Comparison of ENCODE assay signal across 14 cellular contexts in genomic region chr12:12387521-12387920, GRCh38. TPM values are rescaled to one million over a fixed set of nuclear protein-coding genes. Genes with fewer than 3 reads are reported as not detected.
A peak's percentile ranks its signal among the peaks of the same experiment; 100 is the strongest.
DNase-seq lines count a peak whose midpoint lies in the region; ATAC-seq and TF ChIP-seq lines count a peak whose summit lies in the region.
"Had no signal": no experiment of that assay in that cellular context is flagged by ENCODE, and none has a peak within 500 bp of the region (broad histone marks: within the 10 kb centered on the region; RNA-seq: fewer than 3 reads in every experiment).

No MANE protein-coding gene starts in this region.

- no peaks in the 10 kb centered on the region for H3K79me2 ChIP-seq in PC-3 (ENCODE audit: low read length)
- peaks cover 3% of the 10 kb centered on the region for H3K79me2 ChIP-seq in osteoblast (ENCODE audit: insufficient read depth, low read length)

- POLR2A ChIA-PET in activated CD8-positive, alpha-beta T cell treated with anti-CD3 and anti-CD28 coated beads for 36 hours (lab: Charles Lee), result interaction anchor here (1.0 kb wide), 1 partner anchor 8 kb away, joined by 4 read pairs; no protein-coding TSS in a partner anchor
- POLR2A ChIA-PET in activated CD8-positive, alpha-beta T cell treated with anti-CD3 and anti-CD28 coated beads, Interleukin-2, amount 10 ng/mL, durations not matched to agents 7 days and 5 days (lab: Charles Lee), result interaction anchor here (0.9 kb wide), 1 partner anchor 12 kb away, joined by 3 read pairs; no protein-coding TSS in a partner anchor
- POLR2A ChIA-PET in PC-3 (lab: Charles Lee; ENCODE audit: unreplicated experiment), result no interaction called here

- H3K9me3 ChIP-seq in PC-3 (ENCODE audit: low read length) (no peaks in the 10 kb centered on the region), osteoblast (ENCODE audit: low read depth, low read length) (no peaks in the 10 kb centered on the region)
- H3K9me3 ChIP-seq: uterus had no signal

- no peaks in the 10 kb centered on the region for H3K9me3 Mint-ChIP-seq in activated CD8-positive, alpha-beta T cell treated with anti-CD3 and anti-CD28 coated beads for 36 hours
- no peaks in the 10 kb centered on the region for H3K9me3 Mint-ChIP-seq in activated CD8-positive, alpha-beta T cell treated with anti-CD3 and anti-CD28 coated beads, Interleukin-2, amount 10 ng/mL, durations not matched to agents 7 days and 5 days (ENCODE audit: insufficient read depth)

- no peak overlapping the region for H3K4me3 Mint-ChIP-seq in activated CD8-positive, alpha-beta T cell treated with anti-CD3 and anti-CD28 coated beads for 36 hours
- no peak overlapping the region for H3K4me3 Mint-ChIP-seq in activated CD8-positive, alpha-beta T cell treated with anti-CD3 and anti-CD28 coated beads, Interleukin-2, amount 10 ng/mL, durations not matched to agents 7 days and 5 days
- H3K4me3 Mint-ChIP-seq: B cell had no signal

- CTCF ChIA-PET in activated CD8-positive, alpha-beta T cell treated with anti-CD3 and anti-CD28 coated beads for 36 hours (lab: Charles Lee), result interaction anchor here (4.1 kb wide), 1 partner anchor 10 kb away, joined by 15 read pairs; no protein-coding TSS in a partner anchor
- CTCF ChIA-PET in activated CD8-positive, alpha-beta T cell treated with anti-CD3 and anti-CD28 coated beads, Interleukin-2, amount 10 ng/mL, durations not matched to agents 7 days and 5 days (lab: Charles Lee), result interaction anchor here (1.2 to 3.8 kb wide), 4 partner anchors 10 to 349 kb away, joined by 3 to 20 read pairs (median 6); no protein-coding TSS in a partner anchor
- CTCF ChIA-PET in PC-3 (lab: Charles Lee), result no interaction called here

- H3K27ac Mint-ChIP-seq in activated CD8-positive, alpha-beta T cell treated with anti-CD3 and anti-CD28 coated beads for 36 hours, result peak overlapping the region; percentile 37
- H3K27ac Mint-ChIP-seq in activated CD8-positive, alpha-beta T cell treated with anti-CD3 and anti-CD28 coated beads, Interleukin-2, amount 10 ng/mL, durations not matched to agents 7 days and 5 days, result no peak overlapping the region
- H3K27ac Mint-ChIP-seq: B cell had no signal

- H3K27me3 ChIP-seq in PC-3 (ENCODE audit: low read length) (no peaks in the 10 kb centered on the region), osteoblast (ENCODE audit: insufficient read depth, low read length) (no peaks in the 10 kb centered on the region)
- H3K27me3 ChIP-seq: uterus had no signal

- H2AFZ ChIP-seq in PC-3 (ENCODE audit: low read length), result no peak overlapping the region
- H2AFZ ChIP-seq in osteoblast (ENCODE audit: low read length), result peak overlapping the region; percentile 43

- H3K4me2 ChIP-seq in PC-3 (ENCODE audit: low read length) (peak overlapping the region; percentile 39; the same call in 1 of the 2 replicates), osteoblast (ENCODE audit: insufficient read depth, low read length) (peak overlapping the region; percentile 49)

- H3K36me3 Mint-ChIP-seq in activated CD8-positive, alpha-beta T cell treated with anti-CD3 and anti-CD28 coated beads for 36 hours (ENCODE audit: low read depth), result peaks cover 49% of the 10 kb centered on the region
- peaks cover 51% of the 10 kb centered on the region for H3K36me3 Mint-ChIP-seq in activated CD8-positive, alpha-beta T cell treated with anti-CD3 and anti-CD28 coated beads, Interleukin-2, amount 10 ng/mL, durations not matched to agents 7 days and 5 days (ENCODE audit: low read depth)

- no peak overlapping the region for H3K4me3 ChIP-seq in PC-3 (ENCODE audit: low read length)
- H3K4me3 ChIP-seq in osteoblast (ENCODE audit: insufficient read depth, low read length), result no peak overlapping the region
- H3K4me3 ChIP-seq: uterus had no signal

- DNase-seq in activated CD8-positive, alpha-beta T cell treated with anti-CD3 and anti-CD28 coated beads for 36 hours, result no peak
- DNase-seq in activated CD8-positive, alpha-beta T cell treated with anti-CD3 and anti-CD28 coated beads, Interleukin-2, amount 10 ng/mL, durations not matched to agents 7 days and 5 days, result no peak
- peak; percentile 53 for DNase-seq in PC-3
- DNase-seq in dermis blood vessel endothelial cell, result peak; percentile 60
- peak; percentile 38 for DNase-seq in osteoblast (ENCODE audit: insufficient read length, low spot score, missing footprints)
- DNase-seq in HuH-7.5 (ENCODE audit: low spot score), result no peak
- no peak for DNase-seq in activated gamma-delta T cell (lab: John Stamatoyannopoulos, UW)
- DNase-seq in D341Med (ENCODE audit: low spot score), result no peak
- DNase-seq: effector memory CD4-positive, alpha-beta T cell; islet precursor cell; NCI-H345; posterior cingulate gyrus; uterus had no signal

- intact Hi-C loops in activated CD8-positive, alpha-beta T cell treated with anti-CD3 and anti-CD28 coated beads for 36 hours (cut with micrococcal nuclease), result no loop called here
- intact Hi-C loops in PC-3 (cut with micrococcal nuclease), result loop anchor here (10.0 kb wide), 1 partner anchor 47 kb away; no protein-coding TSS in a partner anchor

- H3K27me3 Mint-ChIP-seq in activated CD8-positive, alpha-beta T cell treated with anti-CD3 and anti-CD28 coated beads for 36 hours, result no peaks in the 10 kb centered on the region
- no peaks in the 10 kb centered on the region for H3K27me3 Mint-ChIP-seq in activated CD8-positive, alpha-beta T cell treated with anti-CD3 and anti-CD28 coated beads, Interleukin-2, amount 10 ng/mL, durations not matched to agents 7 days and 5 days (ENCODE audit: low read depth)
- H3K27me3 Mint-ChIP-seq: B cell had no signal

- H3K4me1 Mint-ChIP-seq in activated CD8-positive, alpha-beta T cell treated with anti-CD3 and anti-CD28 coated beads for 36 hours (ENCODE audit: low read depth), result peaks cover 37% of the 10 kb centered on the region
- peaks cover 38% of the 10 kb centered on the region for H3K4me1 Mint-ChIP-seq in activated CD8-positive, alpha-beta T cell treated with anti-CD3 and anti-CD28 coated beads, Interleukin-2, amount 10 ng/mL, durations not matched to agents 7 days and 5 days (ENCODE audit: low read depth)

- BruUV-seq in PC-3 (replicated peaks; lab: Mats Ljungman, UMichigan), result no TSS peak

- H3K4me1 ChIP-seq in PC-3 (ENCODE audit: insufficient read depth, low read length) (peaks cover 11% of the 10 kb centered on the region), osteoblast (ENCODE audit: insufficient read depth, low read length) (peaks cover 11% of the 10 kb centered on the region)
- H3K4me1 ChIP-seq: uterus had no signal

- H4K20me1 ChIP-seq in PC-3 (ENCODE audit: low read length), result no peaks in the 10 kb centered on the region
- H4K20me1 ChIP-seq in osteoblast (ENCODE audit: insufficient read depth, low read length), result no peaks in the 10 kb centered on the region

- H3K9ac ChIP-seq in PC-3 (ENCODE audit: low read length), result no peak overlapping the region

- no peaks in the 10 kb centered on the region for H3K9me2 ChIP-seq in PC-3 (replicated peaks; ENCODE audit: low read length)

- no peak for TF ChIP-seq CTCF in activated CD8-positive, alpha-beta T cell treated with anti-CD3 and anti-CD28 coated beads for 36 hours (IDR thresholded peaks at IDR 0.05)
- TF ChIP-seq CTCF in PC-3 (conservative IDR thresholded peaks at IDR 0.05; ENCODE audit: low read depth, low read length), result no peak
- TF ChIP-seq CTCF in osteoblast (IDR thresholded peaks at IDR 0.05; ENCODE audit: extremely low read depth, low read depth, low read length), result no peak

- ATAC-seq in activated CD8-positive, alpha-beta T cell treated with anti-CD3 and anti-CD28 coated beads for 36 hours, result no peak
- ATAC-seq in activated CD8-positive, alpha-beta T cell treated with anti-CD3 and anti-CD28 coated beads, Interleukin-2, amount 10 ng/mL, durations not matched to agents 7 days and 5 days, result no peak
- peak; percentile 71 for ATAC-seq in PC-3

- no peaks in the 10 kb centered on the region for H3F3A ChIP-seq in PC-3 (ENCODE audit: low read length, unreplicated experiment)

- H3K27ac ChIP-seq in PC-3 (ENCODE audit: low read length) (no peak overlapping the region; the same call in 1 of the 2 replicates), osteoblast (ENCODE audit: low read depth, low read length) (peak overlapping the region; percentile 20)

- H3K36me3 ChIP-seq in PC-3 (ENCODE audit: low read depth, low read length) (no peaks in the 10 kb centered on the region), osteoblast (ENCODE audit: insufficient read depth, low read length) (no peaks in the 10 kb centered on the region)
- H3K36me3 ChIP-seq: uterus had no signal

RNA-seq across cellular contexts. Expression of gene BORCS5, which starts 30.6 kb away (rescaled TPM):
- total RNA-seq in activated CD8-positive, alpha-beta T cell treated with anti-CD3 and anti-CD28 coated beads for 36 hours, result 10 to 100 TPM; 31.5 to 32.9 TPM
- total RNA-seq in activated CD8-positive, alpha-beta T cell treated with anti-CD3 and anti-CD28 coated beads, Interleukin-2, amount 10 ng/mL, durations not matched to agents 7 days and 5 days, result 10 to 100 TPM; 18.8 to 21.2 TPM
- 2.3 and 7.7 TPM in 2 replicates for total RNA-seq in PC-3 (2014; rRNA removed)
- 2.9 and 7.6 TPM in 2 replicates for total RNA-seq in dermis blood vessel endothelial cell
- 14.8 and 20.0 TPM in 2 replicates for total RNA-seq in osteoblast

RNA-seq across cellular contexts. Expression of gene MANSC1, which starts 37.5 kb away (rescaled TPM):
- under 1 TPM; 0.09 to 0.20 TPM for total RNA-seq in activated CD8-positive, alpha-beta T cell treated with anti-CD3 and anti-CD28 coated beads for 36 hours
- under 1 TPM in 1 of 2 experiments, not detected in 1; 0.13 TPM for total RNA-seq in activated CD8-positive, alpha-beta T cell treated with anti-CD3 and anti-CD28 coated beads, Interleukin-2, amount 10 ng/mL, durations not matched to agents 7 days and 5 days
- total RNA-seq in PC-3 (2014; rRNA removed) (2.8 and 3.1 TPM in 2 replicates), dermis blood vessel endothelial cell (6.8 and 14.8 TPM in 2 replicates), osteoblast (3.3 and 4.7 TPM in 2 replicates)

Comparison
In these comparisons a context has a peak if more than half of its experiments do, and no peak if none do; other contexts are left out.
1. DNase-seq: peak in PC-3 (single experiment), dermis blood vessel endothelial cell (single experiment) and osteoblast (single experiment); none in activated CD8-positive, alpha-beta T cell treated with anti-CD3 and anti-CD28 coated beads for 36 hours (single experiment), activated CD8-positive, alpha-beta T cell treated with anti-CD3 and anti-CD28 coated beads, Interleukin-2, amount 10 ng/mL, durations not matched to agents 7 days and 5 days (single experiment), HuH-7.5 (single experiment), activated gamma-delta T cell (single experiment) and D341Med (single experiment).